Comparison of ENCODE assay signal across 24 cellular contexts in the genomic region with DNA sequence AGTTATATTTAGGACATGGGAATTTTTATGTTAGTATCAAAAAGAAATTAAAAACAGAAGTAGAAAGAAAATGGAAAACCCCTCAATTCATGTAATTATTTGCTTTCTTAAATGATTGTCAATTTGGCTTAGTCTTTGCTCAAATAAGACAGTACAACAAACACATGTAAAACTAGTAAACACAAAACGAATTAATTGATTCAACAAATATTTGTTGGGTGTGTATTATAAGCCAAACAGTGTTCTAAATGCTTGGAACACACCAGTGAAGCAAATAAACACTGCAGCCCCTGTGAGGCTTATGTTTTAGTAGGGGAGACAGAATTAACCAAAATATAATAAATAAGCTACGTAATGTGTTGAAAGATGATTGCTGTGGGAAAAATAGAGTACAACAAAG.
"Had no signal": no experiment of that assay in that cellular context is flagged by ENCODE, and none has a peak within 500 bp of the region (broad histone marks: within the 10 kb centered on the region; RNA-seq: fewer than 3 reads in every experiment).

No MANE protein-coding gene starts in this region.

- H3K9me3 ChIP-seq: colonic mucosa, esophagus squamous epithelium, gastrocnemius medialis had no signal

- H3K4me1 ChIP-seq: colonic mucosa, esophagus squamous epithelium, gastrocnemius medialis, heart right ventricle, left lung, lower lobe of right lung had no signal

- DNase-seq: colonic mucosa; cortex of kidney; effector CD8-positive, alpha-beta T cell; effector memory CD8-positive, alpha-beta T cell; endodermal cell; erythroblast; esophagus squamous epithelium; foreskin fibroblast; foreskin melanocyte; gastrocnemius medialis; glutamatergic neuron; head of caudate nucleus; heart right ventricle; hippocampal formation; left cardiac atrium; left lung; left ventricle myocardium superior; lower lobe of right lung; mesenchymal stem cell; mucosa of descending colon had no signal

- FAIRE-seq: endometrium, islet of Langerhans, keratinocyte had no signal

- H3K4me3 ChIP-seq: colonic mucosa, esophagus squamous epithelium, gastrocnemius medialis, heart right ventricle, left lung, lower lobe of right lung, mucosa of descending colon had no signal

- H3K36me3 ChIP-seq: colonic mucosa, esophagus squamous epithelium, gastrocnemius medialis, heart right ventricle, left lung, lower lobe of right lung had no signal

- H3K27me3 ChIP-seq: colonic mucosa, esophagus squamous epithelium, gastrocnemius medialis, heart right ventricle, left lung had no signal

- H3K27ac ChIP-seq: colonic mucosa, epithelial cell of prostate, esophagus squamous epithelium, gastrocnemius medialis, heart right ventricle, left lung, lower lobe of right lung had no signal
